ENCODE assay signal across 8 cellular contexts in genomic region chr2:111054791-111055627, GRCh38.
DNase-seq lines count a peak whose midpoint lies in the region; ATAC-seq and TF ChIP-seq lines count a peak whose summit lies in the region.

No MANE protein-coding gene starts in this region.

- H3K27ac Mint-ChIP-seq in natural killer cell treated with Interleukin-12 subunit alpha and Interleukin-12 subunit beta and Interleukin-15 and Interleukin-18, amount 100 ng/mL, for 72 hours = peak overlapping the region; percentile 11 to 28

- peak overlapping the region; percentile 59 for H3K4me3 Mint-ChIP-seq in natural killer cell treated with Interleukin-12 subunit alpha and Interleukin-12 subunit beta and Interleukin-15 and Interleukin-18, amount 100 ng/mL, for 72 hours

- peaks cover 30 to 36% of the 10 kb centered on the region in 2 donors for H3K4me1 Mint-ChIP-seq in natural killer cell treated with Interleukin-12 subunit alpha and Interleukin-12 subunit beta and Interleukin-15 and Interleukin-18, amount 100 ng/mL, for 72 hours (ENCODE audit: low read depth in 2 of 2)

- H3K4me2 ChIP-seq in Karpas-422 (ENCODE audit: low read depth, low read length, poor library complexity, severe bottlenecking) = peak overlapping the region; percentile 58

- no peak overlapping the region for H3K27ac ChIP-seq in Karpas-422 (ENCODE audit: low read length)

- ATAC-seq in GM18505 (IDR thresholded peaks at IDR 0.05; ENCODE audit: unreplicated experiment) (peak; percentile 58), GM21447 (IDR thresholded peaks at IDR 0.05; ENCODE audit: unreplicated experiment) (peak; percentile 72)
- peak; percentile 88 to 93 for ATAC-seq in natural killer cell treated with Interleukin-12 subunit alpha and Interleukin-12 subunit beta and Interleukin-15 and Interleukin-18, amount 100 ng/mL, for 72 hours

- peaks cover 0 to 24% of the 10 kb centered on the region in 2 donors for H3K27me3 Mint-ChIP-seq in natural killer cell treated with Interleukin-12 subunit alpha and Interleukin-12 subunit beta and Interleukin-15 and Interleukin-18, amount 100 ng/mL, for 72 hours

- no peaks in the 10 kb centered on the region; the same call in 1 of the 2 replicates for H3K9me3 ChIP-seq in Karpas-422 (ENCODE audit: low read length)

- no peaks in the 10 kb centered on the region for H3K9me2 ChIP-seq in Karpas-422 (replicated peaks; ENCODE audit: insufficient read depth, low read length)

- peaks cover 84% of the 10 kb centered on the region for H3K4me1 ChIP-seq in Karpas-422 (ENCODE audit: low read length)

- H2AFZ ChIP-seq in Karpas-422 (ENCODE audit: low read length) = no peak overlapping the region

- no peak for TF ChIP-seq POLR2A in GM18505 (IDR thresholded peaks at IDR 0.05; ENCODE audit: borderline replicate concordance, extremely low read depth, insufficient read depth, insufficient read length)

- no peaks in the 10 kb centered on the region; the same call in 1 of the 2 replicates for H3K27me3 ChIP-seq in Karpas-422 (ENCODE audit: low read length)

- DNase-seq in Karpas-422 (peak; percentile 60), 8988T (no peak), MV-4-11 (lab: John Stamatoyannopoulos, UW) (no peak), AG08396 (ENCODE audit: low spot score) (no peak), NCI-H82 treated with DMSO at 0.1 percent for 48 hours (lab: John Stamatoyannopoulos, UW; ENCODE audit: unreplicated experiment) (no peak)
- DNase-seq in natural killer cell treated with Interleukin-12 subunit alpha and Interleukin-12 subunit beta and Interleukin-15 and Interleukin-18, amount 100 ng/mL, for 72 hours (ENCODE audit: low spot score) = peak; percentile 80

- H3K36me3 Mint-ChIP-seq in natural killer cell treated with Interleukin-12 subunit alpha and Interleukin-12 subunit beta and Interleukin-15 and Interleukin-18, amount 100 ng/mL, for 72 hours = no peaks in the 10 kb centered on the region

- peak overlapping the region; percentile 22; the same call in 1 of the 2 replicates for H3K9ac ChIP-seq in Karpas-422 (ENCODE audit: low read length)

- no peaks in the 10 kb centered on the region for H3K9me3 Mint-ChIP-seq in natural killer cell treated with Interleukin-12 subunit alpha and Interleukin-12 subunit beta and Interleukin-15 and Interleukin-18, amount 100 ng/mL, for 72 hours

- H3K4me3 ChIP-seq in Karpas-422 (ENCODE audit: low read length) = peak overlapping the region; percentile 43; the same call in 1 of the 2 replicates

- no peaks in the 10 kb centered on the region for H4K20me1 ChIP-seq in Karpas-422 (ENCODE audit: insufficient read depth, low read depth, low read length)

- H3K79me2 ChIP-seq in Karpas-422 (ENCODE audit: low read length) = no peaks in the 10 kb centered on the region

- H3K36me3 ChIP-seq in Karpas-422 (ENCODE audit: insufficient read depth, low read length) = no peaks in the 10 kb centered on the region; the same call in 1 of the 2 replicates

Comparison
In these comparisons a context has a peak if more than half of its experiments do, and no peak if none do; other contexts are left out.
1. DNase-seq: peak in Karpas-422 (single experiment) and natural killer cell treated with Interleukin-12 subunit alpha and Interleukin-12 subunit beta and Interleukin-15 and Interleukin-18, amount 100 ng/mL, for 72 hours (single experiment); none in 8988T (single experiment), MV-4-11 (single experiment), AG08396 (single experiment) and NCI-H82 treated with DMSO at 0.1 percent for 48 hours (single experiment).
2. Peak in every context shown above with its lines, with median percentiles within 50 percentile points of each other: ATAC-seq.